8 cellular contexts compared by ENCODE assay signal in genomic region chrX:1392376-1393130, GRCh38. TPM values are rescaled to one million over a fixed set of nuclear protein-coding genes. Genes with fewer than 3 reads are reported as not detected.
A peak's percentile ranks its signal among the peaks of the same experiment; 100 is the strongest.
DNase-seq lines count a peak whose midpoint lies in the region; ATAC-seq lines count a peak whose summit lies in the region.

No MANE protein-coding gene starts in this region.

- H3K36me3 Mint-ChIP-seq in effector memory CD8-positive, alpha-beta T cell (ENCODE audit: insufficient read depth): peaks cover 56% of the 10 kb centered on the region
- H3K36me3 Mint-ChIP-seq in memory B cell: peaks cover 26% of the 10 kb centered on the region

- peaks cover 40 to 60% of the 10 kb centered on the region in 2 donors for H3K4me1 Mint-ChIP-seq in effector memory CD8-positive, alpha-beta T cell (ENCODE audit: low read depth in 2 of 2)
- H3K4me1 Mint-ChIP-seq in memory B cell: peaks cover 38% of the 10 kb centered on the region

- H3K9me3 Mint-ChIP-seq in effector memory CD8-positive, alpha-beta T cell: no peaks in the 10 kb centered on the region
- H3K9me3 Mint-ChIP-seq in memory B cell: no peaks in the 10 kb centered on the region

- H3K4me3 Mint-ChIP-seq in effector memory CD8-positive, alpha-beta T cell: peak overlapping the region; percentile 93 to 94
- H3K4me3 Mint-ChIP-seq in memory B cell: peak overlapping the region; percentile 95

- peak; percentile 4 for ATAC-seq in HG02970 (IDR thresholded peaks at IDR 0.05; ENCODE audit: low FRiP score, unreplicated experiment)
- peak; percentile 30 for ATAC-seq in effector memory CD8-positive, alpha-beta T cell (replicated peaks)
- ATAC-seq in memory B cell (ENCODE audit: low read depth): peak; percentile 45

- H3K27ac ChIP-seq in SJCRH30: peak overlapping the region; percentile 99
- peak overlapping the region; percentile 92 for H3K27ac ChIP-seq in substantia nigra (ENCODE audit: low read depth, low read length, poor library complexity, severe bottlenecking)

- DNase-seq in activated CD8-positive, alpha-beta memory T cell treated with anti-CD3 and anti-CD28 coated beads for 4 hours (ENCODE audit: low read depth in 2 of 2): peak; percentile 17 to 33
- no peak for DNase-seq in activated CD8-positive, alpha-beta memory T cell treated with anti-CD3 and anti-CD28 coated beads for 24 hours
- DNase-seq in SJCRH30 (peak; percentile 82 to 83), memory B cell (ENCODE audit: low spot score in 2 of 2) (peak in 1 of 2 donors; percentile 63), substantia nigra (lab: John Stamatoyannopoulos, UW) (no peak), NCI-H187 treated with DMSO at 0.1 percent for 48 hours (lab: John Stamatoyannopoulos, UW) (no peak)
- peak in 1 of 3 experiments; percentile 42 for DNase-seq in effector memory CD8-positive, alpha-beta T cell

- H3K27ac Mint-ChIP-seq in effector memory CD8-positive, alpha-beta T cell: peak overlapping the region; percentile 91 to 94
- peak overlapping the region; percentile 99 for H3K27ac Mint-ChIP-seq in memory B cell

- H3K27me3 ChIP-seq in SJCRH30: no peaks in the 10 kb centered on the region

- peak overlapping the region; percentile 96 for H3K4me3 ChIP-seq in SJCRH30

- no peaks in the 10 kb centered on the region for H3K9me3 ChIP-seq in SJCRH30 (replicated peaks)

- H3K4me1 ChIP-seq in SJCRH30: no peaks in the 10 kb centered on the region; the same call in 1 of the 2 replicates

- no peaks in the 10 kb centered on the region for H3K27me3 Mint-ChIP-seq in effector memory CD8-positive, alpha-beta T cell
- H3K27me3 Mint-ChIP-seq in memory B cell: no peaks in the 10 kb centered on the region

- peaks cover 44% of the 10 kb centered on the region for H3K36me3 ChIP-seq in SJCRH30

RNA-seq across cellular contexts. Expression of gene SLC25A6, which starts 0.6 kb away (rescaled TPM):
- total RNA-seq in SJCRH30 (2014; rRNA removed; shearing (Covaris generic)): 374 and 387 TPM in 2 replicates

RNA-seq across cellular contexts. Expression of gene IL3RA, which starts 56.0 kb away (rescaled TPM):
- total RNA-seq in SJCRH30 (2014; rRNA removed; shearing (Covaris generic)): not detected in 2 replicates

Comparison
In these comparisons a context has a peak if more than half of its experiments do, and no peak if none do; other contexts are left out.
1. DNase-seq: peak in activated CD8-positive, alpha-beta memory T cell treated with anti-CD3 and anti-CD28 coated beads for 4 hours (2 of 2) and SJCRH30 (2 of 2); none in activated CD8-positive, alpha-beta memory T cell treated with anti-CD3 and anti-CD28 coated beads for 24 hours (single experiment), substantia nigra (0 of 49) and NCI-H187 treated with DMSO at 0.1 percent for 48 hours (single experiment).
2. Peak in every context shown above with its lines, with median percentiles within 50 percentile points of each other: ATAC-seq.